9 cellular contexts compared by ENCODE assay signal in the genomic region with DNA sequence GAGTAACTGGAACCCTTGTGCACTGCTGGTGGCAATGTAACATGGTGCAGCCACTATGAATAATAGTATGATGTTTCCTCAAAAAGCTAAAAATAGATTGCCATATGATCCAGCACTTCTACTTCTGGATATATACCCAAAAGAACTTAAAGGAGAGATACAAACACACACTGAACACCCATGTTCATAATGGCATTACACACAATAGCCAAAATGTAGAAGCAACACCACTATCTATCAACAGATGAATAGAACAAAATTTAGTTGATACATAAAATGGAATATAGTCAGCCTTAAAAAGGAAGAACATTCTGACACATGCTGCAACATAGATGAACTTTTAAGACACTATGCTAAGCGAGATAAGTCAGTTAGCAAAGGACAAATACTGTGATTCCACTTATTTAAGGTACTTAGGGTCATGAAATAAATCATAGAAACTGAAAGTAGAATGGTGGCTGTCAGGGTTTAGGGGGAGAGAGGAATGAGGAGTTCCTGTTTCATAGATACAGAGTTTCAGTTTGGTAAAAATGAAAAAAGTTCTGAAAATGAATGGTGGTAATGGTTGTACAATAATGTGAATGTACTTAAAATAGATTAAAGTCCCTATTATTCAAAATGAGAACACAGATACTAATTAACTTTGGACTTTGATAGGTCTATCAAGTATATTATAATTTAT. TPM values are rescaled to one million over a fixed set of nuclear protein-coding genes. Genes with fewer than 3 reads are reported as not detected.
DNase-seq lines count a peak whose midpoint lies in the region; ATAC-seq and TF ChIP-seq lines count a peak whose summit lies in the region.
"Had no signal": no experiment of that assay in that cellular context is flagged by ENCODE, and none has a peak within 500 bp of the region (broad histone marks: within the 10 kb centered on the region; RNA-seq: fewer than 3 reads in every experiment).

No MANE protein-coding gene starts in this region.

- H3K4me1 Mint-ChIP-seq in CD14-positive monocyte, result peaks cover 17% of the 10 kb centered on the region
- peaks cover 22% of the 10 kb centered on the region for H3K4me1 Mint-ChIP-seq in T-helper 1 cell treated with Interleukin-12 subunit alpha and Interleukin-12 subunit beta and Interleukin-4 antibody, amounts not matched to agents 30 μg/mL and 1 μg/mL, for 36 hours (ENCODE audit: low read depth)

- peaks cover 0 to 2% (median 0%) of the 10 kb centered on the region in 7 donors for H3K9me3 Mint-ChIP-seq in CD14-positive monocyte
- peaks cover 6% of the 10 kb centered on the region for H3K9me3 Mint-ChIP-seq in T-helper 1 cell treated with Interleukin-12 subunit alpha and Interleukin-12 subunit beta and Interleukin-4 antibody, amounts not matched to agents 30 μg/mL and 1 μg/mL, for 36 hours

- peaks cover 6 to 9% of the 10 kb centered on the region in 2 donors for H3K36me3 Mint-ChIP-seq in CD14-positive monocyte
- H3K36me3 Mint-ChIP-seq in T-helper 1 cell treated with Interleukin-12 subunit alpha and Interleukin-12 subunit beta and Interleukin-4 antibody, amounts not matched to agents 30 μg/mL and 1 μg/mL, for 36 hours (ENCODE audit: low read depth), result peaks cover 12% of the 10 kb centered on the region

- H3K4me3 Mint-ChIP-seq in CD14-positive monocyte, result peak overlapping the region in 1 of 2 donors; percentile 76
- H3K4me3 Mint-ChIP-seq in T-helper 1 cell treated with Interleukin-12 subunit alpha and Interleukin-12 subunit beta and Interleukin-4 antibody, amounts not matched to agents 30 μg/mL and 1 μg/mL, for 36 hours, result peak overlapping the region; percentile 72

- H3K27me3 Mint-ChIP-seq in CD14-positive monocyte (ENCODE audit: low read depth in 3 of 3), result peaks cover 0 to 3% (median 0%) of the 10 kb centered on the region in 3 donors
- no peaks in the 10 kb centered on the region for H3K27me3 Mint-ChIP-seq in T-helper 1 cell treated with Interleukin-12 subunit alpha and Interleukin-12 subunit beta and Interleukin-4 antibody, amounts not matched to agents 30 μg/mL and 1 μg/mL, for 36 hours (ENCODE audit: low read depth)

- intact Hi-C loops in CD14-positive monocyte (cut with micrococcal nuclease), result no loop called here

- no peak for TF ChIP-seq CTCF in CD14-positive monocyte (IDR thresholded peaks at IDR 0.05)

- peak overlapping the region in 6 of 7 donors; percentile 55 to 84 (median 74) for H3K27ac Mint-ChIP-seq in CD14-positive monocyte
- H3K27ac Mint-ChIP-seq in T-helper 1 cell treated with Interleukin-12 subunit alpha and Interleukin-12 subunit beta and Interleukin-4 antibody, amounts not matched to agents 30 μg/mL and 1 μg/mL, for 36 hours, result peak overlapping the region; percentile 20

- ATAC-seq in HG03064 (IDR thresholded peaks at IDR 0.05; ENCODE audit: low read depth, unreplicated experiment), result peak; percentile 81
- ATAC-seq: Panc1 had no signal

- DNase-seq in CD14-positive monocyte (ENCODE audit: low spot score) (no peak), GM19238 (ENCODE audit: insufficient read length, low spot score) (peak; percentile 6), epidermal melanocyte (ENCODE audit: insufficient read length, low spot score) (no peak), NCI-H524 treated with DMSO at 0.1 percent for 48 hours (lab: John Stamatoyannopoulos, UW) (no peak), DMS79 treated with DMSO at 0.1 percent for 48 hours (lab: John Stamatoyannopoulos, UW) (no peak), NCI-H748 (lab: John Stamatoyannopoulos, UW; ENCODE audit: unreplicated experiment) (no peak)

RNA-seq across cellular contexts. Expression of gene IMPG2, which starts 59.5 kb away (rescaled TPM):
- polyA plus RNA-seq in CD14-positive monocyte, result under 1 TPM in 1 of 2 donors, not detected in 1; 0.04 TPM
